ENCODE assay signal across 11 cellular contexts in genomic region chr3:151345854-151346253, GRCh38. TPM values are rescaled to one million over a fixed set of nuclear protein-coding genes. Genes with fewer than 3 reads are reported as not detected.
DNase-seq lines count a peak whose midpoint lies in the region; ATAC-seq lines count a peak whose summit lies in the region.
"Had no signal": no experiment of that assay in that cellular context is flagged by ENCODE, and none has a peak within 500 bp of the region (broad histone marks: within the 10 kb centered on the region; RNA-seq: fewer than 3 reads in every experiment).

No MANE protein-coding gene starts in this region.

- peak overlapping the region in 11 of 21 experiments; percentile 1 to 72 (median 34) for H3K27ac ChIP-seq in skin epidermis
- H3K27ac ChIP-seq in substantia nigra (ENCODE audit: low read depth, low read length, poor library complexity, severe bottlenecking): no peak overlapping the region
- H3K27ac ChIP-seq: parathyroid adenoma had no signal

- no peaks in the 10 kb centered on the region for H3K27me3 ChIP-seq in adipocyte (replicated peaks; ENCODE audit: control insufficient read depth, insufficient read depth, low read length)

- no peaks in the 10 kb centered on the region for H3K9me3 ChIP-seq in adipocyte (ENCODE audit: control insufficient read depth, low read length)

- ATAC-seq in left ventricle myocardium superior: peak; percentile 67
- ATAC-seq in GM19395 (IDR thresholded peaks at IDR 0.05; ENCODE audit: unreplicated experiment): no peak
- ATAC-seq: esophagus mucosa had no signal

- DNase-seq in GM03348 (ENCODE audit: low spot score) (peak; percentile 71), adipocyte (ENCODE audit: low read depth) (peak; percentile 79), left ventricle myocardium superior (no peak), substantia nigra (lab: John Stamatoyannopoulos, UW) (no peak), NCI-H774 (lab: John Stamatoyannopoulos, UW) (no peak), NCI-H748 (lab: John Stamatoyannopoulos, UW; ENCODE audit: unreplicated experiment) (no peak)
- DNase-seq: NCI-H187 had no signal

- intact Hi-C loops in left ventricle myocardium superior (cut with micrococcal nuclease): no loop called here

- H3K4me3 ChIP-seq in adipocyte (ENCODE audit: low read length): peak overlapping the region; percentile 70
- H3K4me3 ChIP-seq in skin epidermis: no peak overlapping the region

- peaks cover 12% of the 10 kb centered on the region for H3K4me1 ChIP-seq in adipocyte (ENCODE audit: control insufficient read depth, insufficient read depth, low read length)
- H3K4me1 ChIP-seq: parathyroid adenoma had no signal

- no peaks in the 10 kb centered on the region for H3K36me3 ChIP-seq in adipocyte (ENCODE audit: control insufficient read depth, insufficient read depth, low read length, severe bottlenecking)

- H3K9ac ChIP-seq in adipocyte (ENCODE audit: low read length): peak overlapping the region; percentile 64
- H3K9ac ChIP-seq: parathyroid adenoma had no signal

RNA-seq across cellular contexts. Expression of gene P2RY13, which starts 16.5 kb away (rescaled TPM):
- total RNA-seq in left ventricle myocardium superior: 1.2 TPM

RNA-seq across cellular contexts. Expression of gene GPR87, which starts 29.2 kb away (rescaled TPM):
- not detected for total RNA-seq in left ventricle myocardium superior

RNA-seq across cellular contexts. Expression of gene P2RY12, which starts 38.7 kb away (rescaled TPM):
- total RNA-seq in left ventricle myocardium superior: 1.0 TPM
- total RNA-seq: esophagus mucosa had no signal

Comparison
In these comparisons a context has a peak if more than half of its experiments do, and no peak if none do; other contexts are left out.
1. DNase-seq: peak in GM03348 (single experiment) and adipocyte (single experiment); none in left ventricle myocardium superior (single experiment), substantia nigra (0 of 49), NCI-H774 (single experiment) and NCI-H748 (single experiment).